In genomic region chr3:89571298-89571697, GRCh38 we compare ENCODE assay signal across 1 cellular context.
TF ChIP-seq lines count a peak whose summit lies in the region.

No MANE protein-coding gene starts in this region.

TF ChIP-seq in H1, 55 proteins besides CTCF, POLR2A, EP300 and RAD21:
- TF ChIP-seq BRCA1 (IDR thresholded peaks at IDR 0.05; ENCODE audit: low read depth, low read length) (no peak), PHF8 (conservative IDR thresholded peaks at IDR 0.05; ENCODE audit: low read depth, low read length) (no peak), SRF (IDR thresholded peaks at IDR 0.05; ENCODE audit: low read depth, low read length) (no peak), KDM1A (IDR thresholded peaks at IDR 0.05; ENCODE audit: borderline replicate concordance, low read length) (no peak), JUN (IDR thresholded peaks at IDR 0.05; ENCODE audit: low read depth, low read length) (no peak), TAF7 (optimal IDR thresholded peaks at IDR 0.05; ENCODE audit: borderline replicate concordance, low read depth, low read length) (no peak), RBBP5 (IDR thresholded peaks at IDR 0.05; ENCODE audit: borderline replicate concordance, low read depth, low read length) (no peak), SP1 (IDR thresholded peaks at IDR 0.05; ENCODE audit: low read depth, low read length) (no peak), GABPA (IDR thresholded peaks at IDR 0.05; ENCODE audit: borderline replicate concordance, insufficient read depth, low read length) (no peak), SIN3A (conservative IDR thresholded peaks at IDR 0.05 in 1 of 2, IDR thresholded peaks at IDR 0.05 in 1 of 2; ENCODE audit: low read depth in 1 of 2, low read length in 2 of 2) (no peak), POU5F1 (IDR thresholded peaks at IDR 0.05; ENCODE audit: low read depth, low read length) (no peak), SAP30 (IDR thresholded peaks at IDR 0.05; ENCODE audit: insufficient read depth, insufficient replicate concordance, low read length) (no peak), CHD7 (IDR thresholded peaks at IDR 0.05; ENCODE audit: insufficient replicate concordance, low read length) (no peak), RFX5 (IDR thresholded peaks at IDR 0.05; ENCODE audit: borderline replicate concordance, low read depth, low read length) (no peak), GTF2F1 (IDR thresholded peaks at IDR 0.05; ENCODE audit: borderline replicate concordance, low read depth, low read length) (no peak), SP2 (IDR thresholded peaks at IDR 0.05; ENCODE audit: low read length) (no peak), CREB1 (IDR thresholded peaks at IDR 0.05) (no peak)
